In the genomic region with DNA sequence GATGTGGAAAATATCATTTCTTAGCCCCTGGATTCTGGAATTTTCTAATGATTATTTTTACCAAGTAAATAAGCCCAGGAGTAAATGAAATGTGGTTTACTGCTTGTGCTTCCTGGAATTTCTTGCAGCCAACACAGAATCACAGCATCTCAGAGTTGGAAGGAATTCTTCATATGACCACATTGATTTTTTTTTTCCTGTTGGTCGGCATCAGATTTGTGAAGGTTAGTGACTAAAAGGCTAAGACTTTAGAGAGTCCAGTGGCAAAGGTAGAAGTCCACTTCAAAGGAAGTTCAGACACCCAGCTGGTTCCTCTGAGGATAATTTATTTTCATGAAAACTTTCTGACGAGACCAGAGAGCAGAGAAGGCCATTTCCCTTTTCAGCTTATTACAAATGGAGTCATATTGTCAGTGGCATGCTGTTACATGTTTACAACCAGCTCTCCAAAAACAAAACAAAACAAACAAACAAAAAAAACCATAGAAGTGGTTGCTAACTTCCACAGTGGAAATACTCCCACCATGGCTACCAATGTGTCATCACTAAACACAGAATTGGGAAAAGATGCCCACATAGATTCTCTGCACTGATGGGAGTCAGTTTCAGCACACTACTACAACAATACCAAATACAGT, we compare ENCODE assay signal across 1 cellular context.
TF ChIP-seq lines count a peak whose summit lies in the region.

No MANE protein-coding gene starts in this region.

TF ChIP-seq in K562, 482 proteins besides CTCF, POLR2A, EP300 and RAD21 (continued from another document):
- no peak for TF ChIP-seq CEBPZ (IDR thresholded peaks at IDR 0.05; ENCODE audit: borderline replicate concordance, low read depth, low read length)
- TF ChIP-seq FOXK2 (conservative IDR thresholded peaks at IDR 0.05 in 1 of 2, IDR thresholded peaks at IDR 0.05 in 1 of 2; ENCODE audit: low read depth in 2 of 2) = peak; percentile 58 to 69; a peak in 3 of 4 replicates
- no peak for TF ChIP-seq MCM3 (IDR thresholded peaks at IDR 0.05)
- no peak for TF ChIP-seq ZNF121 (CRISPR knock-in tag; conservative IDR thresholded peaks at IDR 0.05)
- no peak for TF ChIP-seq TFAM (CRISPR knock-in tag; conservative IDR thresholded peaks at IDR 0.05)
- TF ChIP-seq TCF7L2 (IDR thresholded peaks at IDR 0.05; ENCODE audit: low read depth, low read length) = no peak
- no peak for TF ChIP-seq ZEB2 (IDR thresholded peaks at IDR 0.05)
- TF ChIP-seq NR2C1 (IDR thresholded peaks at IDR 0.05) = no peak
- TF ChIP-seq NR2C1 (tag; IDR thresholded peaks at IDR 0.05) = peak; percentile 32; the same call in 1 of the 2 replicates
- TF ChIP-seq TEAD2 (tag; IDR thresholded peaks at IDR 0.05) = peak; percentile 67; the same call in 1 of the 2 replicates
- no peak for TF ChIP-seq ARNT (IDR thresholded peaks at IDR 0.05)
- TF ChIP-seq, protein P1, sequence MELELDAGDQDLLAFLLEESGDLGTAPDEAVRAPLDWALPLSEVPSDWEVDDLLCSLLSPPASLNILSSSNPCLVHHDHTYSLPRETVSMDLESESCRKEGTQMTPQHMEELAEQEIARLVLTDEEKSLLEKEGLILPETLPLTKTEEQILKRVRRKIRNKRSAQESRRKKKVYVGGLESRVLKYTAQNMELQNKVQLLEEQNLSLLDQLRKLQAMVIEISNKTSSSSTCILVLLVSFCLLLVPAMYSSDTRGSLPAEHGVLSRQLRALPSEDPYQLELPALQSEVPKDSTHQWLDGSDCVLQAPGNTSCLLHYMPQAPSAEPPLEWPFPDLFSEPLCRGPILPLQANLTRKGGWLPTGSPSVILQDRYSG (tag; conservative IDR thresholded peaks at IDR 0.05; ENCODE audit: low read depth) = peak; percentile 44; the same call in 1 of the 2 replicates
- TF ChIP-seq TAF7 (tag; IDR thresholded peaks at IDR 0.05) = 0 out of 2 replicates have a peak, but pooled peaks have one; percentile 7
- no peak for TF ChIP-seq MNT (conservative IDR thresholded peaks at IDR 0.05)
- no peak for TF ChIP-seq RBM22 (IDR thresholded peaks at IDR 0.05; ENCODE audit: low read depth, low read length, poor library complexity, severe bottlenecking)
- TF ChIP-seq KDM1A (IDR thresholded peaks at IDR 0.05) = peak in 1 of 2 experiments; percentile 27; a peak in 1 of 4 replicates
- no peak for TF ChIP-seq U2AF2 (optimal IDR thresholded peaks at IDR 0.05; ENCODE audit: low read depth, low read length)
- 0 out of 2 replicates have a peak, but pooled peaks have one; percentile 18 for TF ChIP-seq TEAD4 (IDR thresholded peaks at IDR 0.05; ENCODE audit: low read length)
- TF ChIP-seq TEAD4 (CRISPR knock-in tag; IDR thresholded peaks at IDR 0.05; ENCODE audit: borderline replicate concordance) = no peak
- TF ChIP-seq KLF16 (IDR thresholded peaks at IDR 0.05) = no peak
- TF ChIP-seq, protein P2, sequence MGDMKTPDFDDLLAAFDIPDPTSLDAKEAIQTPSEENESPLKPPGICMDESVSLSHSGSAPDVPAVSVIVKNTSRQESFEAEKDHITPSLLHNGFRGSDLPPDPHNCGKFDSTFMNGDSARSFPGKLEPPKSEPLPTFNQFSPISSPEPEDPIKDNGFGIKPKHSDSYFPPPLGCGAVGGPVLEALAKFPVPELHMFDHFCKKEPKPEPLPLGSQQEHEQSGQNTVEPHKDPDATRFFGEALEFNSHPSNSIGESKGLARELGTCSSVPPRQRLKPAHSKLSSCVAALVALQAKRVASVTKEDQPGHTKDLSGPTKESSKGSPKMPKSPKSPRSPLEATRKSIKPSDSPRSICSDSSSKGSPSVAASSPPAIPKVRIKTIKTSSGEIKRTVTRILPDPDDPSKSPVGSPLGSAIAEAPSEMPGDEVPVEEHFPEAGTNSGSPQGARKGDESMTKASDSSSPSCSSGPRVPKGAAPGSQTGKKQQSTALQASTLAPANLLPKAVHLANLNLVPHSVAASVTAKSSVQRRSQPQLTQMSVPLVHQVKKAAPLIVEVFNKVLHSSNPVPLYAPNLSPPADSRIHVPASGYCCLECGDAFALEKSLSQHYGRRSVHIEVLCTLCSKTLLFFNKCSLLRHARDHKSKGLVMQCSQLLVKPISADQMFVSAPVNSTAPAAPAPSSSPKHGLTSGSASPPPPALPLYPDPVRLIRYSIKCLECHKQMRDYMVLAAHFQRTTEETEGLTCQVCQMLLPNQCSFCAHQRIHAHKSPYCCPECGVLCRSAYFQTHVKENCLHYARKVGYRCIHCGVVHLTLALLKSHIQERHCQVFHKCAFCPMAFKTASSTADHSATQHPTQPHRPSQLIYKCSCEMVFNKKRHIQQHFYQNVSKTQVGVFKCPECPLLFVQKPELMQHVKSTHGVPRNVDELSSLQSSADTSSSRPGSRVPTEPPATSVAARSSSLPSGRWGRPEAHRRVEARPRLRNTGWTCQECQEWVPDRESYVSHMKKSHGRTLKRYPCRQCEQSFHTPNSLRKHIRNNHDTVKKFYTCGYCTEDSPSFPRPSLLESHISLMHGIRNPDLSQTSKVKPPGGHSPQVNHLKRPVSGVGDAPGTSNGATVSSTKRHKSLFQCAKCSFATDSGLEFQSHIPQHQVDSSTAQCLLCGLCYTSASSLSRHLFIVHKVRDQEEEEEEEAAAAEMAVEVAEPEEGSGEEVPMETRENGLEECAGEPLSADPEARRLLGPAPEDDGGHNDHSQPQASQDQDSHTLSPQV (IDR thresholded peaks at IDR 0.05) = peak; percentile 45; the same call in 1 of the 2 replicates
- 0 out of 2 replicates have a peak, but pooled peaks have one; percentile 39 for TF ChIP-seq ZNF766 (CRISPR knock-in tag; conservative IDR thresholded peaks at IDR 0.05)
- TF ChIP-seq, protein P3, sequence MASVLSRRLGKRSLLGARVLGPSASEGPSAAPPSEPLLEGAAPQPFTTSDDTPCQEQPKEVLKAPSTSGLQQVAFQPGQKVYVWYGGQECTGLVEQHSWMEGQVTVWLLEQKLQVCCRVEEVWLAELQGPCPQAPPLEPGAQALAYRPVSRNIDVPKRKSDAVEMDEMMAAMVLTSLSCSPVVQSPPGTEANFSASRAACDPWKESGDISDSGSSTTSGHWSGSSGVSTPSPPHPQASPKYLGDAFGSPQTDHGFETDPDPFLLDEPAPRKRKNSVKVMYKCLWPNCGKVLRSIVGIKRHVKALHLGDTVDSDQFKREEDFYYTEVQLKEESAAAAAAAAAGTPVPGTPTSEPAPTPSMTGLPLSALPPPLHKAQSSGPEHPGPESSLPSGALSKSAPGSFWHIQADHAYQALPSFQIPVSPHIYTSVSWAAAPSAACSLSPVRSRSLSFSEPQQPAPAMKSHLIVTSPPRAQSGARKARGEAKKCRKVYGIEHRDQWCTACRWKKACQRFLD (CRISPR knock-in tag; IDR thresholded peaks at IDR 0.05) = no peak
- 0 out of 2 replicates have a peak, but pooled peaks have one; percentile 24 for TF ChIP-seq ZBTB9 (CRISPR knock-in tag; IDR thresholded peaks at IDR 0.05)
- no peak for TF ChIP-seq EZH2 (IDR thresholded peaks at IDR 0.05; ENCODE audit: borderline replicate concordance, low read depth, low read length)
- no peak for TF ChIP-seq NR2C2 (CRISPR knock-in tag; IDR thresholded peaks at IDR 0.05)
- TF ChIP-seq NR2C2 (tag; IDR thresholded peaks at IDR 0.05) = no peak
